10 cellular contexts compared by ENCODE assay signal in the genomic region with DNA sequence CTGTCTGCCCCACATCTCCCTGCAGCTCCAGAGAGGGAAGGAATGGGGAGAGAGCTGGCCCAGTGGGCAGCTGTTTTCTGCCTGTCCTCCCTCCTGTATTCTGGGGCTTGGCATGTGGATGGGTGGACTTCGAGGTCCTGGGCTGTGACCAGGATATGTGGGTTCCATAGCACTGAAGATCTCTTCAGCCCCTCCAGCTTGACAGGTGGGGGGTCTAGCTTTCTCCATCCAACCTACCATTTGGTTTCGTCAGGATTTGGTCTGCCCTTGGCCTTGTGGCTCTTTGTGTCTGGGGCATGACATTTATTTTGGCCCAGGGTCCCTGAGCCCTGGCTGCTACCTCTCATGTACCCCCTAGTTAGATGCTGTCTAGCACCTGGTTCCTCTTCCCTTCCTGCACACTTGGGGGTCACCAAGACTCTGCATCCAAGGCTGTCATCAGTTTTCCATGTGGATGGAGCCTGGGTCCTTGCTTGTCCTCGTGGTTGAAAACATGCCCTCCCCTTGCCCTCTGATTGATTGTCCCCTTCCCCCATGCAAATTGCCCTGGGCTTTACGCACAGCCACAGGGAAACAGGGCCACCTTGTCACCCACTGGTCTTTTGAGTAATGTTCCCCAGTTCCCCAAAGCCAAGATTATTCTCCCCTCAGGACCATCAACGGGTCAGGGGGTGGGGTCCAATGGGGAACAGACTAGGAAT. TPM values are rescaled to one million over a fixed set of nuclear protein-coding genes. Genes with fewer than 3 reads are reported as not detected.
A peak's percentile ranks its signal among the peaks of the same experiment; 100 is the strongest.
DNase-seq lines count a peak whose midpoint lies in the region; ATAC-seq and TF ChIP-seq lines count a peak whose summit lies in the region.
"Had no signal": no experiment of that assay in that cellular context is flagged by ENCODE, and none has a peak within 500 bp of the region (broad histone marks: within the 10 kb centered on the region; RNA-seq: fewer than 3 reads in every experiment).

No MANE protein-coding gene starts in this region.

- POLR2A ChIA-PET in HEK293 (lab: Yijun Ruan, JAX) = no interaction called here

- CTCF ChIA-PET in HEK293 (lab: Yijun Ruan, JAX) = interaction anchor here (0.6 to 0.7 kb wide), 2 partner anchors 28 to 161 kb away, joined by 3 read pairs; no protein-coding TSS in a partner anchor

- no peak overlapping the region for H3K27ac ChIP-seq in HEK293 (ENCODE audit: extremely low read depth, low read depth, low read length)
- H3K27ac ChIP-seq in coronary artery = peak overlapping the region in 1 of 2 donors; percentile 80
- H3K27ac ChIP-seq in muscle layer of duodenum (ENCODE audit: low read length) = peak overlapping the region; percentile 41
- H3K27ac ChIP-seq in tibial artery = peak overlapping the region; percentile 38 to 73

- H3K9me3 ChIP-seq in HEK293 (ENCODE audit: control insufficient read depth, insufficient read depth, low read depth, low read length) (no peaks in the 10 kb centered on the region), muscle layer of duodenum (ENCODE audit: control insufficient read depth in 1 of 2, low read length in 2 of 2) (no peaks in the 10 kb centered on the region), tibial artery (no peaks in the 10 kb centered on the region)

- H3K4me1 ChIP-seq in HEK293 (ENCODE audit: control insufficient read depth, insufficient read depth, low read length) (peaks cover 3% of the 10 kb centered on the region; the same call in 1 of the 2 replicates), muscle layer of duodenum (ENCODE audit: control insufficient read depth in 1 of 2, insufficient read depth in 2 of 2, low read length in 2 of 2) (peaks cover 14 to 65% of the 10 kb centered on the region in 2 donors), tibial artery (peaks cover 0 to 79% (median 43%) of the 10 kb centered on the region in 4 donors)

- no peak overlapping the region for H3K4me3 ChIP-seq in HEK293 (ENCODE audit: low read depth, low read length)
- H3K4me3 ChIP-seq in coronary artery = peak overlapping the region; percentile 33
- H3K4me3 ChIP-seq in muscle layer of duodenum (ENCODE audit: low read depth in 1 of 2, low read length in 2 of 2) = peak overlapping the region; percentile 6 to 44
- H3K4me3 ChIP-seq in tibial artery = no peak overlapping the region

- H3K36me3 ChIP-seq in HEK293 (ENCODE audit: control insufficient read depth in 2 of 2, insufficient read depth in 1 of 2, low read length in 2 of 2) (no peaks in the 10 kb centered on the region), muscle layer of duodenum (ENCODE audit: control insufficient read depth in 1 of 2, insufficient read depth in 2 of 2, low read length in 2 of 2) (no peaks in the 10 kb centered on the region), tibial artery (no peaks in the 10 kb centered on the region)

- no peaks in the 10 kb centered on the region for H3K27me3 ChIP-seq in muscle layer of duodenum (ENCODE audit: low read depth, low read length)
- H3K27me3 ChIP-seq in tibial artery = no peaks in the 10 kb centered on the region

- TF ChIP-seq CTCF in HEK293 (tag by site-specific recombination; IDR thresholded peaks at IDR 0.05) (no peak), coronary artery (IDR thresholded peaks at IDR 0.05) (no peak), tibial artery (IDR thresholded peaks at IDR 0.05) (no peak)

- no peak for DNase-seq in coronary artery (ENCODE audit: low spot score)
- no peak for DNase-seq in tibial artery
- DNase-seq in left colon = no peak
- no peak for DNase-seq in left ventricle myocardium superior
- DNase-seq: CD8-positive, alpha-beta T cell; effector CD4-positive, alpha-beta T cell had no signal

- ATAC-seq in HG03565 (IDR thresholded peaks at IDR 0.05; ENCODE audit: unreplicated experiment) = no peak
- no peak for ATAC-seq in left colon
- no peak for ATAC-seq in HG03196 (IDR thresholded peaks at IDR 0.05; ENCODE audit: unreplicated experiment)
- no peak for ATAC-seq in left ventricle myocardium superior
- ATAC-seq: CD8-positive, alpha-beta T cell had no signal

- intact Hi-C loops in tibial artery (cut with DNase I; ENCODE audit: low total_unique reads) (loop anchor here (5.0 kb wide), 1 partner anchor 147 kb away; the partner anchor contains the start of gene MAGEF1), left colon (cut with DNase I, micrococcal nuclease) (no loop called here), left ventricle myocardium superior (cut with micrococcal nuclease) (no loop called here)

TF ChIP-seq in HEK293, 187 proteins besides CTCF, POLR2A, EP300 and RAD21:
- TF ChIP-seq ELK4 (IDR thresholded peaks at IDR 0.05; ENCODE audit: borderline replicate concordance, low read depth, low read length) (no peak), ZNF354C (tag by site-specific recombination; IDR thresholded peaks at IDR 0.05; ENCODE audit: borderline replicate concordance, low read depth) (no peak), GLIS2 (tag by site-specific recombination; IDR thresholded peaks at IDR 0.05) (0 out of 2 replicates have a peak, but pooled peaks have one; percentile 22), ZNF394 (tag by site-specific recombination; IDR thresholded peaks at IDR 0.05; ENCODE audit: borderline replicate concordance) (no peak)

RNA-seq across cellular contexts. Expression of gene EPHB3, which starts 3.2 kb away (rescaled TPM):
- total RNA-seq in left colon (10 to 100 TPM; 29.2 to 32.9 TPM), left ventricle myocardium superior (1.6 TPM)
- total RNA-seq: CD8-positive, alpha-beta T cell had no signal

Comparison
In these comparisons a context has a peak if more than half of its experiments do, and no peak if none do; other contexts are left out.
1. H3K4me3 ChIP-seq: peak in coronary artery (single experiment) and muscle layer of duodenum (2 of 2); none in HEK293 (single experiment) and tibial artery (0 of 2).
2. RNA of gene EPHB3, which starts 3.2 kb away (total RNA-seq): 29.2 to 32.9 TPM in left colon; 1.6 TPM in left ventricle myocardium superior (single experiment); every median in the first group is over 10 times any median in the second.